8 cellular contexts compared by ENCODE assay signal in the genomic region with DNA sequence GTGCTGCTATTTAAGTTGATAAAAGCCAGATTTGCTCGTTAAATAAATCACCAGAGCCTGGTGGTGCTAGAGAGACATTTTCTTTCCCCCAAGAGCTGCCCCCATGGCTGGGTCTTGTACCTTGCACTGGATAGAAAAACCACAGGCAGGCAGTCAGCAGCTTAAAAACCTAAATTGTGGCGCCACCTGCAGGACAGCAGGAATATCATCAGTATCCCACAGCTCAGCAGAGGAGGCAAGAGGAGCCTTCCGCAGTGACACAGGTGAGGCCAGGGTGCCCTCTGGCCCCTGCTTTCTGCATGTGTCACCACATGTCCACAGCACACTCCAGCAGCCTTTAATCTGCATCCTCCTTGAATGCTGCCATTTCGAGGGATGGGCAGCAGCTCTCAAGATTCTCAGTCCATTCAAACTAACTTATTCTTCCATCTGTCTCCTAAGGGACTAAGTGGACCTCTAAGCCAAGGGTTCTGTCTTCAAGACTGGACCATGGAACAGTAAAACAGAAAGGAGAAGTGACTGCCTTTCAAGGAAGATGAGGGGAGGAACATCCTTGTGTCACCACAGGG. TPM values are rescaled to one million over a fixed set of nuclear protein-coding genes. Genes with fewer than 3 reads are reported as not detected.
DNase-seq lines count a peak whose midpoint lies in the region; ATAC-seq and TF ChIP-seq lines count a peak whose summit lies in the region.

No MANE protein-coding gene starts in this region.

- WGBS in testis, 2 donors = 18% methylated on average over 3 to 4 of the region's 4 CpGs

- TF ChIP-seq POLR2A in testis (IDR thresholded peaks at IDR 0.05) = no peak

- H3K36me3 ChIP-seq in testis (ENCODE audit: low read depth, missing control alignments) = no peaks in the 10 kb centered on the region

- H3K27ac Mint-ChIP-seq in activated T-helper 1 cell treated with anti-CD3 and anti-CD28 coated beads, Interleukin-12 subunit alpha, Interleukin-12 subunit beta, Interleukin-2, Interleukin-4 antibody, amounts not matched to agents 30 ng/mL and 10 ng/mL and 1 ng/mL, durations not matched to agents 14 hours and 24 hours and 36 hours = no peak overlapping the region

- no peak overlapping the region for H3K4me3 Mint-ChIP-seq in activated T-helper 1 cell treated with anti-CD3 and anti-CD28 coated beads, Interleukin-12 subunit alpha, Interleukin-12 subunit beta, Interleukin-2, Interleukin-4 antibody, amounts not matched to agents 30 ng/mL and 10 ng/mL and 1 ng/mL, durations not matched to agents 14 hours and 24 hours and 36 hours

- no peaks in the 10 kb centered on the region for H3K9me3 Mint-ChIP-seq in activated T-helper 1 cell treated with anti-CD3 and anti-CD28 coated beads, Interleukin-12 subunit alpha, Interleukin-12 subunit beta, Interleukin-2, Interleukin-4 antibody, amounts not matched to agents 30 ng/mL and 10 ng/mL and 1 ng/mL, durations not matched to agents 14 hours and 24 hours and 36 hours

- H3K4me1 Mint-ChIP-seq in activated T-helper 1 cell treated with anti-CD3 and anti-CD28 coated beads, Interleukin-12 subunit alpha, Interleukin-12 subunit beta, Interleukin-2, Interleukin-4 antibody, amounts not matched to agents 30 ng/mL and 10 ng/mL and 1 ng/mL, durations not matched to agents 14 hours and 24 hours and 36 hours (ENCODE audit: low read depth) = peaks cover 7% of the 10 kb centered on the region

- H3K36me3 Mint-ChIP-seq in activated T-helper 1 cell treated with anti-CD3 and anti-CD28 coated beads, Interleukin-12 subunit alpha, Interleukin-12 subunit beta, Interleukin-2, Interleukin-4 antibody, amounts not matched to agents 30 ng/mL and 10 ng/mL and 1 ng/mL, durations not matched to agents 14 hours and 24 hours and 36 hours (ENCODE audit: low read depth) = no peaks in the 10 kb centered on the region

- H3K9me3 ChIP-seq in testis = no peaks in the 10 kb centered on the region

- H3K27me3 ChIP-seq in testis = no peaks in the 10 kb centered on the region

- ATAC-seq in GM19025 (IDR thresholded peaks at IDR 0.05; ENCODE audit: low read depth, unreplicated experiment) = peak; percentile 48
- peak; percentile 49 for ATAC-seq in omental fat pad (ENCODE audit: low FRiP score)

- H3K4me3 ChIP-seq in fibroblast of villous mesenchyme (ENCODE audit: low read depth, low read length) = no peak overlapping the region
- H3K4me3 ChIP-seq in testis = no peak overlapping the region

- peak; percentile 82 for TF ChIP-seq RAD21 in Ishikawa (IDR thresholded peaks at IDR 0.05; ENCODE audit: low read depth)

- no peak overlapping the region for H3K27ac ChIP-seq in testis

- peaks cover 12% of the 10 kb centered on the region for H3K4me1 ChIP-seq in testis

- intact Hi-C loops in activated T-helper 1 cell treated with anti-CD3 and anti-CD28 coated beads, Interleukin-12 subunit alpha, Interleukin-12 subunit beta, Interleukin-2, Interleukin-4 antibody, amounts not matched to agents 30 ng/mL and 10 ng/mL and 1 ng/mL, durations not matched to agents 14 hours and 24 hours and 36 hours (cut with micrococcal nuclease) = loop anchor here (1.0 to 2.0 kb wide), 4 partner anchors 186 to 854 kb away; no protein-coding TSS in a partner anchor
- intact Hi-C loops in testis (cut with DNase I; ENCODE audit: low total_unique reads) = loop anchor here (10.0 kb wide), 1 partner anchor 636 kb away; no protein-coding TSS in a partner anchor

- DNase-seq in AG20443 (ENCODE audit: low spot score) = peak; percentile 77
- peak; percentile 54 for DNase-seq in OCI-M2 (lab: John Stamatoyannopoulos, UW; ENCODE audit: unreplicated experiment)
- DNase-seq in activated T-helper 1 cell treated with anti-CD3 and anti-CD28 coated beads, Interleukin-12 subunit alpha, Interleukin-12 subunit beta, Interleukin-2, Interleukin-4 antibody, amounts not matched to agents 30 ng/mL and 10 ng/mL and 1 ng/mL, durations not matched to agents 14 hours and 24 hours and 36 hours (ENCODE audit: low spot score) = peak; percentile 58
- peak; percentile 79 for DNase-seq in fibroblast of villous mesenchyme (ENCODE audit: low read depth)
- DNase-seq in omental fat pad (ENCODE audit: low spot score) = no peak
- peak; percentile 81 for DNase-seq in testis

- peak; percentile 66 for TF ChIP-seq CTCF in fibroblast of villous mesenchyme (IDR thresholded peaks at IDR 0.05; ENCODE audit: insufficient read depth, low read depth, low read length)
- TF ChIP-seq CTCF in omental fat pad (IDR thresholded peaks at IDR 0.05) = peak in 2 of 3 donors; percentile 18 to 80
- TF ChIP-seq CTCF in testis (IDR thresholded peaks at IDR 0.05) = peak; percentile 57 to 84 (median 77)

- H3K27me3 Mint-ChIP-seq in activated T-helper 1 cell treated with anti-CD3 and anti-CD28 coated beads, Interleukin-12 subunit alpha, Interleukin-12 subunit beta, Interleukin-2, Interleukin-4 antibody, amounts not matched to agents 30 ng/mL and 10 ng/mL and 1 ng/mL, durations not matched to agents 14 hours and 24 hours and 36 hours (ENCODE audit: insufficient read depth) = peaks cover 50% of the 10 kb centered on the region

- no peak for TF ChIP-seq EP300 in Ishikawa (IDR thresholded peaks at IDR 0.05; ENCODE audit: borderline replicate concordance)

TF ChIP-seq in Ishikawa, 13 proteins besides CTCF, POLR2A, EP300 and RAD21:
- TF ChIP-seq FOXM1 (IDR thresholded peaks at IDR 0.05; ENCODE audit: borderline replicate concordance, low read depth) (no peak), TCF12 (IDR thresholded peaks at IDR 0.05; ENCODE audit: low read depth) (no peak), TEAD4 (IDR thresholded peaks at IDR 0.05) (no peak), YY1 (IDR thresholded peaks at IDR 0.05; ENCODE audit: low read depth) (no peak), CREB1 (IDR thresholded peaks at IDR 0.05; ENCODE audit: low read depth) (no peak), MAX (IDR thresholded peaks at IDR 0.05) (no peak), NFIC (IDR thresholded peaks at IDR 0.05) (no peak), TAF1 (IDR thresholded peaks at IDR 0.05; ENCODE audit: low read depth) (no peak), ZBTB7A (IDR thresholded peaks at IDR 0.05; ENCODE audit: low read depth) (no peak), CEBPB (IDR thresholded peaks at IDR 0.05) (no peak), EGR1 (IDR thresholded peaks at IDR 0.05) (no peak)
- TF ChIP-seq, protein P1, sequence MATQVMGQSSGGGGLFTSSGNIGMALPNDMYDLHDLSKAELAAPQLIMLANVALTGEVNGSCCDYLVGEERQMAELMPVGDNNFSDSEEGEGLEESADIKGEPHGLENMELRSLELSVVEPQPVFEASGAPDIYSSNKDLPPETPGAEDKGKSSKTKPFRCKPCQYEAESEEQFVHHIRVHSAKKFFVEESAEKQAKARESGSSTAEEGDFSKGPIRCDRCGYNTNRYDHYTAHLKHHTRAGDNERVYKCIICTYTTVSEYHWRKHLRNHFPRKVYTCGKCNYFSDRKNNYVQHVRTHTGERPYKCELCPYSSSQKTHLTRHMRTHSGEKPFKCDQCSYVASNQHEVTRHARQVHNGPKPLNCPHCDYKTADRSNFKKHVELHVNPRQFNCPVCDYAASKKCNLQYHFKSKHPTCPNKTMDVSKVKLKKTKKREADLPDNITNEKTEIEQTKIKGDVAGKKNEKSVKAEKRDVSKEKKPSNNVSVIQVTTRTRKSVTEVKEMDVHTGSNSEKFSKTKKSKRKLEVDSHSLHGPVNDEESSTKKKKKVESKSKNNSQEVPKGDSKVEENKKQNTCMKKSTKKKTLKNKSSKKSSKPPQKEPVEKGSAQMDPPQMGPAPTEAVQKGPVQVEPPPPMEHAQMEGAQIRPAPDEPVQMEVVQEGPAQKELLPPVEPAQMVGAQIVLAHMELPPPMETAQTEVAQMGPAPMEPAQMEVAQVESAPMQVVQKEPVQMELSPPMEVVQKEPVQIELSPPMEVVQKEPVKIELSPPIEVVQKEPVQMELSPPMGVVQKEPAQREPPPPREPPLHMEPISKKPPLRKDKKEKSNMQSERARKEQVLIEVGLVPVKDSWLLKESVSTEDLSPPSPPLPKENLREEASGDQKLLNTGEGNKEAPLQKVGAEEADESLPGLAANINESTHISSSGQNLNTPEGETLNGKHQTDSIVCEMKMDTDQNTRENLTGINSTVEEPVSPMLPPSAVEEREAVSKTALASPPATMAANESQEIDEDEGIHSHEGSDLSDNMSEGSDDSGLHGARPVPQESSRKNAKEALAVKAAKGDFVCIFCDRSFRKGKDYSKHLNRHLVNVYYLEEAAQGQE (IDR thresholded peaks at IDR 0.05; ENCODE audit: low read depth) = no peak
- TF ChIP-seq, protein P2, sequence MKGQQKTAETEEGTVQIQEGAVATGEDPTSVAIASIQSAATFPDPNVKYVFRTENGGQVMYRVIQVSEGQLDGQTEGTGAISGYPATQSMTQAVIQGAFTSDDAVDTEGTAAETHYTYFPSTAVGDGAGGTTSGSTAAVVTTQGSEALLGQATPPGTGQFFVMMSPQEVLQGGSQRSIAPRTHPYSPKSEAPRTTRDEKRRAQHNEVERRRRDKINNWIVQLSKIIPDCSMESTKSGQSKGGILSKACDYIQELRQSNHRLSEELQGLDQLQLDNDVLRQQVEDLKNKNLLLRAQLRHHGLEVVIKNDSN (IDR thresholded peaks at IDR 0.05) = no peak

RNA-seq across cellular contexts. Expression of gene PLXNA4, which starts 4.5 kb away (rescaled TPM):
- 0.13 and 0.15 TPM in 2 replicates for total RNA-seq in activated T-helper 1 cell treated with anti-CD3 and anti-CD28 coated beads, Interleukin-12 subunit alpha, Interleukin-12 subunit beta, Interleukin-2, Interleukin-4 antibody, amounts not matched to agents 30 ng/mL and 10 ng/mL and 1 ng/mL, durations not matched to agents 14 hours and 24 hours and 36 hours
- total RNA-seq in fibroblast of villous mesenchyme (under 0.01 TPM in 1 of 2 replicates, not detected in the other), omental fat pad (100 to 1,000 TPM in 1 of 4 donors, 10 to 100 TPM in 3; 31.4 to 111 (median 41.9) TPM), testis (1 to 10 TPM; 3.8 to 5.5 TPM)
- 3.4 TPM for polyA plus RNA-seq in testis (ENCODE audit: insufficient read depth, low read depth, low replicate concordance)

Comparison
In these comparisons a context has a peak if more than half of its experiments do, and no peak if none do; other contexts are left out.
1. RNA of gene PLXNA4, which starts 4.5 kb away (total RNA-seq): 31.4 to 111 TPM in omental fat pad; 3.8 to 5.5 TPM in testis, 0.13 to 0.15 TPM in activated T-helper 1 cell treated with anti-CD3 and anti-CD28 coated beads, Interleukin-12 subunit alpha, Interleukin-12 subunit beta, Interleukin-2, Interleukin-4 antibody, amounts not matched to agents 30 ng/mL and 10 ng/mL and 1 ng/mL, durations not matched to agents 14 hours and 24 hours and 36 hours and under 0.01 TPM in fibroblast of villous mesenchyme; every median in the first group is over 4 times any median in the second.
2. Peak in every context shown above with its lines, with median percentiles within 50 percentile points of each other: CTCF ChIP-seq.